ENCODE assay signal across 9 cellular contexts in the genomic region with DNA sequence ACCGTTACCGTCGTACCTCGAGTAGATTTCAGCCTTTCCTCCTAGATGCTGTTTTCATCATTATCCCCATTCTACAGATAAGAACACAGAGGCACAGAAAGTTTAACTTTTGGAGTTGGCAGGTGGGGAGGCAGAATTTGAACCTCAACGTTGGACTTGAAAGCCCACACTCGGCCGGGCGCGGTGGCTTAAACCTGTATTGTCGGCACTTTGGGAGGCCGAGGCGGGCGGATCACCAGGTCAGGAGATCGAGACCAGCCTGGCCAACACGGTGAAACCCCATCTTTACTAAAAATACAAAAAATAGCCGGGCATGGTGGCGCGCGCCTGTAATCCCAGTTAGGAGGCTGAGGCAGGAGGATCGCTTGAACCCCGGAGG. TPM values are rescaled to one million over a fixed set of nuclear protein-coding genes. Genes with fewer than 3 reads are reported as not detected.
DNase-seq lines count a peak whose midpoint lies in the region; ATAC-seq and TF ChIP-seq lines count a peak whose summit lies in the region.
"Had no signal": no experiment of that assay in that cellular context is flagged by ENCODE, and none has a peak within 500 bp of the region (broad histone marks: within the 10 kb centered on the region; RNA-seq: fewer than 3 reads in every experiment).

No MANE protein-coding gene starts in this region.

- H3K27ac ChIP-seq in DOHH2 (ENCODE audit: low read depth, low read length): peak overlapping the region; percentile 29
- H3K27ac ChIP-seq in SU-DHL-6 (ENCODE audit: low read depth, low read length): no peak overlapping the region
- peak overlapping the region; percentile 82 for H3K27ac ChIP-seq in psoas muscle

- peaks cover 75% of the 10 kb centered on the region for H3K4me1 ChIP-seq in DOHH2 (ENCODE audit: control insufficient read depth, low read length)
- no peaks in the 10 kb centered on the region for H3K4me1 ChIP-seq in psoas muscle

- H3K9me3 ChIP-seq in DOHH2 (ENCODE audit: control insufficient read depth, insufficient read depth, low read length) (no peaks in the 10 kb centered on the region), SU-DHL-6 (ENCODE audit: insufficient read depth, low read length) (no peaks in the 10 kb centered on the region), psoas muscle (no peaks in the 10 kb centered on the region)

- H3K9me2 ChIP-seq in DOHH2 (replicated peaks; ENCODE audit: control insufficient read depth, low read length) (no peaks in the 10 kb centered on the region), SU-DHL-6 (replicated peaks; ENCODE audit: insufficient read depth, low read length) (no peaks in the 10 kb centered on the region)

- H3F3A ChIP-seq in DOHH2 (ENCODE audit: control insufficient read depth, insufficient read depth) (peaks cover 53% of the 10 kb centered on the region), SU-DHL-6 (ENCODE audit: insufficient read depth) (no peaks in the 10 kb centered on the region)

- intact Hi-C loops in psoas muscle (cut with DNase I): no loop called here

- H4K20me1 ChIP-seq in DOHH2 (ENCODE audit: control insufficient read depth, insufficient read depth, low read depth, low read length) (no peaks in the 10 kb centered on the region), SU-DHL-6 (ENCODE audit: low read depth, low read length) (no peaks in the 10 kb centered on the region)

- no peak for TF ChIP-seq CTCF in DOHH2 (IDR thresholded peaks at IDR 0.05; ENCODE audit: low read depth, low read length, poor library complexity, severe bottlenecking)
- TF ChIP-seq CTCF in SU-DHL-6 (IDR thresholded peaks at IDR 0.05; ENCODE audit: insufficient read depth, low read length, poor library complexity, severe bottlenecking): no peak
- no peak for TF ChIP-seq CTCF in fibroblast of villous mesenchyme (IDR thresholded peaks at IDR 0.05; ENCODE audit: insufficient read depth, low read depth, low read length)
- TF ChIP-seq CTCF in psoas muscle (IDR thresholded peaks at IDR 0.05): no peak

- H3K4me2 ChIP-seq in DOHH2 (ENCODE audit: low read length) (peak overlapping the region; percentile 85), SU-DHL-6 (ENCODE audit: low read depth, low read length, poor library complexity, severe bottlenecking) (peak overlapping the region; percentile 33)

- H3K4me3 ChIP-seq in DOHH2 (ENCODE audit: low read length): peak overlapping the region; percentile 63
- peak overlapping the region; percentile 28 for H3K4me3 ChIP-seq in SU-DHL-6 (ENCODE audit: insufficient read depth, low read length, poor library complexity, severe bottlenecking)
- peak overlapping the region; percentile 64 for H3K4me3 ChIP-seq in fibroblast of villous mesenchyme (ENCODE audit: low read depth, low read length)
- H3K4me3 ChIP-seq in psoas muscle: peak overlapping the region; percentile 70

- H3K79me2 ChIP-seq in DOHH2 (ENCODE audit: control insufficient read depth, low read length): no peaks in the 10 kb centered on the region
- no peaks in the 10 kb centered on the region for H3K79me2 ChIP-seq in SU-DHL-6 (ENCODE audit: insufficient read depth, low read length)

- H3K27me3 ChIP-seq in DOHH2 (ENCODE audit: control insufficient read depth, low read length) (no peaks in the 10 kb centered on the region), SU-DHL-6 (ENCODE audit: low read length) (no peaks in the 10 kb centered on the region), psoas muscle (ENCODE audit: insufficient read depth in 3 of 3, low read length in 2 of 3) (no peaks in the 10 kb centered on the region)

- WGBS in psoas muscle, 3 donors: 62 to 66% (median 65%) methylated on average over 21 of the region's 21 CpGs

- H3K36me3 ChIP-seq in DOHH2 (ENCODE audit: control insufficient read depth, low read length) (no peaks in the 10 kb centered on the region), SU-DHL-6 (ENCODE audit: low read length) (no peaks in the 10 kb centered on the region), psoas muscle (ENCODE audit: insufficient read depth in 1 of 2, low read depth in 1 of 2) (no peaks in the 10 kb centered on the region)

- peak overlapping the region; percentile 20; the same call in 1 of the 2 replicates for H3K9ac ChIP-seq in SU-DHL-6 (ENCODE audit: low read length)

- ATAC-seq in psoas muscle (no peak), GM18502 (IDR thresholded peaks at IDR 0.05; ENCODE audit: poor library complexity, unreplicated experiment) (no peak)

- DNase-seq in fibroblast of villous mesenchyme (ENCODE audit: low read depth) (no peak), psoas muscle (no peak), NCI-H187 treated with DMSO at 0.1 percent for 48 hours (lab: John Stamatoyannopoulos, UW) (no peak), AG08396 (ENCODE audit: low spot score) (no peak), NCI-H2196 (lab: John Stamatoyannopoulos, UW; ENCODE audit: unreplicated experiment) (no peak)
- DNase-seq: cortex of kidney had no signal

- peak overlapping the region; percentile 81 for H2AFZ ChIP-seq in SU-DHL-6 (ENCODE audit: low read depth, low read length, severe bottlenecking)

RNA-seq across cellular contexts. Expression of gene CATIP, which starts 11.5 kb away (rescaled TPM):
- total RNA-seq in fibroblast of villous mesenchyme: 0.43 TPM in 1 of 2 replicates, not detected in the other
- not detected for total RNA-seq in psoas muscle
- not detected for polyA plus RNA-seq in psoas muscle

RNA-seq across cellular contexts. Expression of gene SLC11A1, which starts 13.9 kb away (rescaled TPM):
- under 0.01 and 0.43 TPM in 2 replicates for total RNA-seq in fibroblast of villous mesenchyme
- total RNA-seq in psoas muscle: 1 to 10 TPM; 2.1 to 3.9 (median 2.8) TPM
- polyA plus RNA-seq in psoas muscle: 1 to 10 TPM in 2 of 3 donors, under 1 TPM in 1; 0.96 to 2.2 (median 1.9) TPM

RNA-seq across cellular contexts. Expression of gene CTDSP1, which starts 31.5 kb away (rescaled TPM):
- total RNA-seq in fibroblast of villous mesenchyme (63.5 and 66.9 TPM in 2 replicates), psoas muscle (10 to 100 TPM; 57.2 to 73.0 (median 63.9) TPM)
- polyA plus RNA-seq in psoas muscle: 10 to 100 TPM; 55.6 to 62.9 (median 57.4) TPM

RNA-seq across cellular contexts. Expression of gene VIL1, which starts 50.8 kb away (rescaled TPM):
- total RNA-seq in fibroblast of villous mesenchyme: under 0.01 TPM in 1 of 2 replicates, not detected in the other
- not detected for total RNA-seq in psoas muscle
- polyA plus RNA-seq in psoas muscle: under 1 TPM; 0.08 to 0.10 (median 0.10) TPM
